In the genomic region with DNA sequence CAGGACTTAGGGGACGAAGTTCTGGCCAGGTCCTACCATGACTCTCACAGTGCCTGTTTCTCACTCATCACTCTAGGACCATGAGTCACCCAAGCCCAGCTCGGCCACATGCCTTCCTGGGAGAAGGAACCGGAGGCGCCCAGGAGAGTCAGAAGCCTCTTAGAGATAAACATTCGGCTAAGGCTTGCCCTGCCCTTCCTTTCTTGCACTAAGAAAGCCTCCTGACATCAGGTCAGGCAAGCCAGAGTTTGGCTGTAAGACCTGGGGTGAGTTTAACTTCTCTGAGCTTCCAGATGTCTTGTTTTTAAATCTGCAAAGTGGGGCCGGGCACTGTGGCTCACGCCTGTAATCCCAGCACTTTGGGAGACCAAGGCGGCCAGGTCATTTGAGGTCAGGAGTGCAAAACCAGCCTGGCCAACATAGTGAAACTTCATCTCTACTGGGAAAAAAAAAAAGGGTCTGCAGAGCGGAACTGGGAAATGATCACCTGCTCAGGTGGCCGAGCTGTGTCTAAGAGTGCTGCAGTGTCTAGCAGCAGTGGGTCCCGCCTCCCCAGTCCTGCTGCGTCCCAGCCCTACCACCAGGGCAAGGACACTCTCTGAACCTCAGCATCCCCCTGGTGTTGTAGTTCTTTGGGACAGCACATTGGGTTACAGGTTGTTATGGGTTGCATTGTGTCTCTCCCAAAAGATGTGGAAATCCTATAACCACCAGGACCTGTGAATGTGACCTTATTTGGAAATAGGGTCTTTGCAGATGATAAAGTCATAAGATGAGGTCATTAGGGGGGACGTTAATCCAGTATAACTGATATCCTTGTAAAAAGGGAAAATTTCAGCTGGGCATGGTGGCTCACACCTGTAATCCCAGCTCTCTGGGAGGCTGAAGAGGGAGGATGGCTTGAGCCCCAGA, we compare ENCODE assay signal across 1 cellular context.
TF ChIP-seq lines count a peak whose summit lies in the region.

No MANE protein-coding gene starts in this region.

TF ChIP-seq in HepG2, 621 proteins besides CTCF, POLR2A, EP300 and RAD21 (continued from another document):
- TF ChIP-seq, protein P1, sequence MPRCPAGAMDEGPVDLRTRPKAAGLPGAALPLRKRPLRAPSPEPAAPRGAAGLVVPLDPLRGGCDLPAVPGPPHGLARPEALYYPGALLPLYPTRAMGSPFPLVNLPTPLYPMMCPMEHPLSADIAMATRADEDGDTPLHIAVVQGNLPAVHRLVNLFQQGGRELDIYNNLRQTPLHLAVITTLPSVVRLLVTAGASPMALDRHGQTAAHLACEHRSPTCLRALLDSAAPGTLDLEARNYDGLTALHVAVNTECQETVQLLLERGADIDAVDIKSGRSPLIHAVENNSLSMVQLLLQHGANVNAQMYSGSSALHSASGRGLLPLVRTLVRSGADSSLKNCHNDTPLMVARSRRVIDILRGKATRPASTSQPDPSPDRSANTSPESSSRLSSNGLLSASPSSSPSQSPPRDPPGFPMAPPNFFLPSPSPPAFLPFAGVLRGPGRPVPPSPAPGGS (CRISPR knock-in tag; IDR thresholded peaks at IDR 0.05) = no peak
- no peak for TF ChIP-seq ZSCAN31 (CRISPR knock-in tag; IDR thresholded peaks at IDR 0.05; ENCODE audit: low read depth)
- no peak for TF ChIP-seq TBL1XR1 (IDR thresholded peaks at IDR 0.05; ENCODE audit: borderline replicate concordance, low read length, partially characterized antibody)
- TF ChIP-seq FOXO1 (CRISPR knock-in tag; IDR thresholded peaks at IDR 0.05) = no peak
- TF ChIP-seq RAD51 (IDR thresholded peaks at IDR 0.05; ENCODE audit: borderline replicate concordance) = no peak
- TF ChIP-seq ZFP62 (CRISPR knock-in tag; IDR thresholded peaks at IDR 0.05) = no peak
- no peak for TF ChIP-seq ZNF383 (CRISPR knock-in tag; IDR thresholded peaks at IDR 0.05; ENCODE audit: borderline replicate concordance)
- peak; percentile 15 for TF ChIP-seq SAP130 (CRISPR knock-in tag; IDR thresholded peaks at IDR 0.05; ENCODE audit: low read depth)
- peak; percentile 62 for TF ChIP-seq THAP11 (CRISPR knock-in tag; IDR thresholded peaks at IDR 0.05)
- TF ChIP-seq ZNF24 (IDR thresholded peaks at IDR 0.05) = no peak
- TF ChIP-seq, protein P2, sequence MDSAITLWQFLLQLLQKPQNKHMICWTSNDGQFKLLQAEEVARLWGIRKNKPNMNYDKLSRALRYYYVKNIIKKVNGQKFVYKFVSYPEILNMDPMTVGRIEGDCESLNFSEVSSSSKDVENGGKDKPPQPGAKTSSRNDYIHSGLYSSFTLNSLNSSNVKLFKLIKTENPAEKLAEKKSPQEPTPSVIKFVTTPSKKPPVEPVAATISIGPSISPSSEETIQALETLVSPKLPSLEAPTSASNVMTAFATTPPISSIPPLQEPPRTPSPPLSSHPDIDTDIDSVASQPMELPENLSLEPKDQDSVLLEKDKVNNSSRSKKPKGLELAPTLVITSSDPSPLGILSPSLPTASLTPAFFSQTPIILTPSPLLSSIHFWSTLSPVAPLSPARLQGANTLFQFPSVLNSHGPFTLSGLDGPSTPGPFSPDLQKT (CRISPR knock-in tag; IDR thresholded peaks at IDR 0.05; ENCODE audit: borderline replicate concordance) = no peak
- TF ChIP-seq THYN1 (CRISPR knock-in tag; IDR thresholded peaks at IDR 0.05; ENCODE audit: borderline replicate concordance, low read depth) = no peak
- TF ChIP-seq TCF12 (IDR thresholded peaks at IDR 0.05) = no peak
- no peak for TF ChIP-seq TCF12 (CRISPR knock-in tag; IDR thresholded peaks at IDR 0.05)
- TF ChIP-seq, protein P3, sequence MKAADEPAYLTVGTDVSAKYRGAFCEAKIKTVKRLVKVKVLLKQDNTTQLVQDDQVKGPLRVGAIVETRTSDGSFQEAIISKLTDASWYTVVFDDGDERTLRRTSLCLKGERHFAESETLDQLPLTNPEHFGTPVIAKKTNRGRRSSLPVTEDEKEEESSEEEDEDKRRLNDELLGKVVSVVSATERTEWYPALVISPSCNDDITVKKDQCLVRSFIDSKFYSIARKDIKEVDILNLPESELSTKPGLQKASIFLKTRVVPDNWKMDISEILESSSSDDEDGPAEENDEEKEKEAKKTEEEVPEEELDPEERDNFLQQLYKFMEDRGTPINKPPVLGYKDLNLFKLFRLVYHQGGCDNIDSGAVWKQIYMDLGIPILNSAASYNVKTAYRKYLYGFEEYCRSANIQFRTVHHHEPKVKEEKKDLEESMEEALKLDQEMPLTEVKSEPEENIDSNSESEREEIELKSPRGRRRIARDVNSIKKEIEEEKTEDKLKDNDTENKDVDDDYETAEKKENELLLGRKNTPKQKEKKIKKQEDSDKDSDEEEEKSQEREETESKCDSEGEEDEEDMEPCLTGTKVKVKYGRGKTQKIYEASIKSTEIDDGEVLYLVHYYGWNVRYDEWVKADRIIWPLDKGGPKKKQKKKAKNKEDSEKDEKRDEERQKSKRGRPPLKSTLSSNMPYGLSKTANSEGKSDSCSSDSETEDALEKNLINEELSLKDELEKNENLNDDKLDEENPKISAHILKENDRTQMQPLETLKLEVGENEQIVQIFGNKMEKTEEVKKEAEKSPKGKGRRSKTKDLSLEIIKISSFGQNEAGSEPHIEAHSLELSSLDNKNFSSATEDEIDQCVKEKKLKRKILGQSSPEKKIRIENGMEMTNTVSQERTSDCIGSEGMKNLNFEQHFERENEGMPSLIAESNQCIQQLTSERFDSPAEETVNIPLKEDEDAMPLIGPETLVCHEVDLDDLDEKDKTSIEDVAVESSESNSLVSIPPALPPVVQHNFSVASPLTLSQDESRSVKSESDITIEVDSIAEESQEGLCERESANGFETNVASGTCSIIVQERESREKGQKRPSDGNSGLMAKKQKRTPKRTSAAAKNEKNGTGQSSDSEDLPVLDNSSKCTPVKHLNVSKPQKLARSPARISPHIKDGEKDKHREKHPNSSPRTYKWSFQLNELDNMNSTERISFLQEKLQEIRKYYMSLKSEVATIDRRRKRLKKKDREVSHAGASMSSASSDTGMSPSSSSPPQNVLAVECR (CRISPR knock-in tag; IDR thresholded peaks at IDR 0.05; ENCODE audit: borderline replicate concordance) = no peak
- TF ChIP-seq ZNF670 (CRISPR knock-in tag; IDR thresholded peaks at IDR 0.05; ENCODE audit: borderline replicate concordance) = no peak
- no peak for TF ChIP-seq ZNF501 (CRISPR knock-in tag; IDR thresholded peaks at IDR 0.05)
- no peak for TF ChIP-seq ZNF792 (CRISPR knock-in tag; IDR thresholded peaks at IDR 0.05)
- TF ChIP-seq, protein P4, sequence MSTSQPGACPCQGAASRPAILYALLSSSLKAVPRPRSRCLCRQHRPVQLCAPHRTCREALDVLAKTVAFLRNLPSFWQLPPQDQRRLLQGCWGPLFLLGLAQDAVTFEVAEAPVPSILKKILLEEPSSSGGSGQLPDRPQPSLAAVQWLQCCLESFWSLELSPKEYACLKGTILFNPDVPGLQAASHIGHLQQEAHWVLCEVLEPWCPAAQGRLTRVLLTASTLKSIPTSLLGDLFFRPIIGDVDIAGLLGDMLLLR (CRISPR knock-in tag; IDR thresholded peaks at IDR 0.05) = no peak
- no peak for TF ChIP-seq FOXK2 (IDR thresholded peaks at IDR 0.05)
- no peak for TF ChIP-seq NFE2L2 (IDR thresholded peaks at IDR 0.05; ENCODE audit: low read length)
- no peak for TF ChIP-seq CREM (IDR thresholded peaks at IDR 0.05)
- no peak for TF ChIP-seq CREM (CRISPR knock-in tag; IDR thresholded peaks at IDR 0.05)
- TF ChIP-seq ZNF547 (CRISPR knock-in tag; IDR thresholded peaks at IDR 0.05) = no peak
- no peak for TF ChIP-seq ZNF143 (CRISPR knock-in tag; IDR thresholded peaks at IDR 0.05)
- no peak for TF ChIP-seq XRCC5 (optimal IDR thresholded peaks at IDR 0.05; ENCODE audit: low read length)
- peak; percentile 36; the same call in 1 of the 2 replicates for TF ChIP-seq MYC (CRISPR knock-in tag; IDR thresholded peaks at IDR 0.05; ENCODE audit: borderline replicate concordance)
- no peak for TF ChIP-seq NONO (IDR thresholded peaks at IDR 0.05)
- TF ChIP-seq NONO (CRISPR knock-in tag; conservative IDR thresholded peaks at IDR 0.05) = no peak
- TF ChIP-seq, protein P5, sequence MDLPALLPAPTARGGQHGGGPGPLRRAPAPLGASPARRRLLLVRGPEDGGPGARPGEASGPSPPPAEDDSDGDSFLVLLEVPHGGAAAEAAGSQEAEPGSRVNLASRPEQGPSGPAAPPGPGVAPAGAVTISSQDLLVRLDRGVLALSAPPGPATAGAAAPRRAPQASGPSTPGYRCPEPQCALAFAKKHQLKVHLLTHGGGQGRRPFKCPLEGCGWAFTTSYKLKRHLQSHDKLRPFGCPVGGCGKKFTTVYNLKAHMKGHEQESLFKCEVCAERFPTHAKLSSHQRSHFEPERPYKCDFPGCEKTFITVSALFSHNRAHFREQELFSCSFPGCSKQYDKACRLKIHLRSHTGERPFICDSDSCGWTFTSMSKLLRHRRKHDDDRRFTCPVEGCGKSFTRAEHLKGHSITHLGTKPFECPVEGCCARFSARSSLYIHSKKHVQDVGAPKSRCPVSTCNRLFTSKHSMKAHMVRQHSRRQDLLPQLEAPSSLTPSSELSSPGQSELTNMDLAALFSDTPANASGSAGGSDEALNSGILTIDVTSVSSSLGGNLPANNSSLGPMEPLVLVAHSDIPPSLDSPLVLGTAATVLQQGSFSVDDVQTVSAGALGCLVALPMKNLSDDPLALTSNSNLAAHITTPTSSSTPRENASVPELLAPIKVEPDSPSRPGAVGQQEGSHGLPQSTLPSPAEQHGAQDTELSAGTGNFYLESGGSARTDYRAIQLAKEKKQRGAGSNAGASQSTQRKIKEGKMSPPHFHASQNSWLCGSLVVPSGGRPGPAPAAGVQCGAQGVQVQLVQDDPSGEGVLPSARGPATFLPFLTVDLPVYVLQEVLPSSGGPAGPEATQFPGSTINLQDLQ (CRISPR knock-in tag; IDR thresholded peaks at IDR 0.05) = no peak
- TF ChIP-seq MTA1 (CRISPR knock-in tag; IDR thresholded peaks at IDR 0.05; ENCODE audit: borderline replicate concordance) = no peak
- no peak for TF ChIP-seq PHF5A (CRISPR knock-in tag; IDR thresholded peaks at IDR 0.05; ENCODE audit: low read depth, unreplicated experiment)
- TF ChIP-seq CHD4 (IDR thresholded peaks at IDR 0.05; ENCODE audit: borderline replicate concordance, low read length) = no peak
- TF ChIP-seq PRMT3 (CRISPR knock-in tag; IDR thresholded peaks at IDR 0.05; ENCODE audit: borderline replicate concordance, low read depth) = no peak
- TF ChIP-seq ZFY (CRISPR knock-in tag; IDR thresholded peaks at IDR 0.05) = 0 out of 2 replicates have a peak, but pooled peaks have one; percentile 18
- no peak for TF ChIP-seq ZNF460 (CRISPR knock-in tag; IDR thresholded peaks at IDR 0.05; ENCODE audit: borderline replicate concordance)
- TF ChIP-seq FOSL2 (CRISPR knock-in tag; IDR thresholded peaks at IDR 0.05) = peak; percentile 82
- no peak for TF ChIP-seq CC2D1A (CRISPR knock-in tag; IDR thresholded peaks at IDR 0.05)
TF ChIP-seq in HepG2: peak in this region for 6.
